ENCODE assay signal across 16 cellular contexts in the genomic region with DNA sequence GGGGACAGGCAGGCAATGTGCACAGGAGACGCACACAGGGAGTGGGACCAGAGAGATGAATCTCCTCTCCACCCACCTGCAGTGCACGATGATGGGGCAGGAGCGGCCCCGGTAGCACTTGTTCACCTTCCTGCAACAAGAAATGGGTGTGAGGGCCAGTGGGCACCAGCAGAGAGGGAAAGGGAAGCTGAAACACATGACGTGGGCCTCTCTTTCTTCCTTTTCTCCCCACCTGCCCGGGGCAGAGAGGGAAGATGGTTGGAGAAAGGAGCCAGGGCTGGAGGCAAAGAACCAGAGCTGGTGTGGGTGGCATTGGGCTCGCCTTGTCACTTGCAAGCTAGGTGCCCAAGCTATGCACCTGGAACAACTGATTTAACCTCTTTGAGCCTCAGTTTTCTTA. TPM values are rescaled to one million over a fixed set of nuclear protein-coding genes. Genes with fewer than 3 reads are reported as not detected.
DNase-seq lines count a peak whose midpoint lies in the region; ATAC-seq and TF ChIP-seq lines count a peak whose summit lies in the region.
"Had no signal": no experiment of that assay in that cellular context is flagged by ENCODE, and none has a peak within 500 bp of the region (broad histone marks: within the 10 kb centered on the region; RNA-seq: fewer than 3 reads in every experiment).

No MANE protein-coding gene starts in this region.

- H3K9me3 Mint-ChIP-seq in activated naive CD4-positive, alpha-beta T cell treated with anti-CD3 and anti-CD28 coated beads for 36 hours = no peaks in the 10 kb centered on the region
- H3K9me3 Mint-ChIP-seq in chondrocyte (ENCODE audit: low read depth) = no peaks in the 10 kb centered on the region
- H3K9me3 Mint-ChIP-seq: HFFc6 had no signal

- no peaks in the 10 kb centered on the region for H3K27me3 ChIP-seq in upper lobe of right lung
- H3K27me3 ChIP-seq: BE2C had no signal

- peak; percentile 1 for DNase-seq in activated naive CD4-positive, alpha-beta T cell treated with anti-CD3 and anti-CD28 coated beads for 36 hours
- no peak for DNase-seq in activated naive CD4-positive, alpha-beta T cell treated with anti-CD3 and anti-CD28 coated beads, Interleukin-2, amount 50 U/mL, for 16 hours
- DNase-seq in chondrocyte (ENCODE audit: low spot score) (peak; percentile 56), posterior vena cava (ENCODE audit: low spot score) (peak; percentile 72), upper lobe of right lung (peak; percentile 22), iPS-NIHi11 (ENCODE audit: low spot score) (no peak), AG20443 (ENCODE audit: low spot score) (no peak)
- DNase-seq: BE2C; CD4-positive, alpha-beta memory T cell; DMS79; GOT3; HCEC 1CT; HFFc6 had no signal

- H3K4me3 Mint-ChIP-seq in activated naive CD4-positive, alpha-beta T cell treated with anti-CD3 and anti-CD28 coated beads for 36 hours = no peak overlapping the region
- no peak overlapping the region for H3K4me3 Mint-ChIP-seq in chondrocyte (ENCODE audit: unreplicated experiment)
- H3K4me3 Mint-ChIP-seq: CD4-positive, alpha-beta memory T cell; HFFc6 had no signal

- H3K9me3 ChIP-seq in upper lobe of right lung = no peaks in the 10 kb centered on the region
- H3K9me3 ChIP-seq: BE2C had no signal

- no peak for TF ChIP-seq CTCF in chondrocyte (IDR thresholded peaks at IDR 0.05)
- no peak for TF ChIP-seq CTCF in upper lobe of right lung (IDR thresholded peaks at IDR 0.05)

- intact Hi-C loops in activated naive CD4-positive, alpha-beta T cell treated with anti-CD3 and anti-CD28 coated beads for 36 hours (cut with micrococcal nuclease) = no loop called here
- intact Hi-C loops in posterior vena cava (cut with DNase I) = no loop called here
- intact Hi-C loops in upper lobe of right lung (cut with DNase I) = loop anchor here (5.0 kb wide), 1 partner anchor 129 kb away; the partner anchor contains the start of gene NHEJ1

- H3K4me1 Mint-ChIP-seq in activated naive CD4-positive, alpha-beta T cell treated with anti-CD3 and anti-CD28 coated beads for 36 hours (ENCODE audit: low read depth) = peaks cover 14% of the 10 kb centered on the region
- peaks cover 30% of the 10 kb centered on the region for H3K4me1 Mint-ChIP-seq in chondrocyte (ENCODE audit: low read depth)

- CTCF ChIA-PET in activated naive CD4-positive, alpha-beta T cell treated with anti-CD3 and anti-CD28 coated beads for 36 hours (lab: Charles Lee) = interaction anchor here (0.7 to 7.1 kb wide), 4 partner anchors 10 to 131 kb away, joined by 4 to 196 read pairs (median 24); partner anchors contain the start of genes DNAJB2, NHEJ1 and SLC23A3

- H3K27me3 Mint-ChIP-seq in activated naive CD4-positive, alpha-beta T cell treated with anti-CD3 and anti-CD28 coated beads for 36 hours (ENCODE audit: low read depth) = no peaks in the 10 kb centered on the region
- no peaks in the 10 kb centered on the region for H3K27me3 Mint-ChIP-seq in chondrocyte (ENCODE audit: low read depth)
- H3K27me3 Mint-ChIP-seq: CD4-positive, alpha-beta memory T cell had no signal

- peaks cover 15% of the 10 kb centered on the region for H3K4me1 ChIP-seq in upper lobe of right lung

- H3K36me3 Mint-ChIP-seq in activated naive CD4-positive, alpha-beta T cell treated with anti-CD3 and anti-CD28 coated beads for 36 hours (ENCODE audit: low read depth) = peaks cover 1% of the 10 kb centered on the region
- no peaks in the 10 kb centered on the region for H3K36me3 Mint-ChIP-seq in chondrocyte (ENCODE audit: low read depth)

- no peak overlapping the region for H3K27ac ChIP-seq in upper lobe of right lung
- H3K27ac ChIP-seq: C4-2B had no signal

- H3K36me3 ChIP-seq in upper lobe of right lung = no peaks in the 10 kb centered on the region

- no peak overlapping the region for H3K27ac Mint-ChIP-seq in activated naive CD4-positive, alpha-beta T cell treated with anti-CD3 and anti-CD28 coated beads for 36 hours
- H3K27ac Mint-ChIP-seq in chondrocyte (ENCODE audit: unreplicated experiment) = no peak overlapping the region
- H3K27ac Mint-ChIP-seq: HFFc6 had no signal

- no peak for ATAC-seq in upper lobe of right lung

- no peak overlapping the region for H3K4me3 ChIP-seq in upper lobe of right lung

RNA-seq across cellular contexts. Expression of gene DNAJB2, which starts 12.2 kb away (rescaled TPM):
- total RNA-seq in activated naive CD4-positive, alpha-beta T cell treated with anti-CD3 and anti-CD28 coated beads for 36 hours = 10 to 100 TPM; 24.6 to 24.9 TPM
- 50.7 to 55.6 TPM (median 55.0 TPM) in 3 replicates for total RNA-seq in chondrocyte
- total RNA-seq in posterior vena cava = 10 to 100 TPM; 42.0 to 45.7 TPM
- total RNA-seq in upper lobe of right lung = 79.4 TPM

RNA-seq across cellular contexts. Expression of gene PTPRN, which starts 17.8 kb away (rescaled TPM):
- not detected for total RNA-seq in activated naive CD4-positive, alpha-beta T cell treated with anti-CD3 and anti-CD28 coated beads for 36 hours
- 0.67 to 0.87 TPM (median 0.80 TPM) in 3 replicates for total RNA-seq in chondrocyte
- not detected for total RNA-seq in posterior vena cava
- total RNA-seq in upper lobe of right lung = not detected
- total RNA-seq: CD4-positive, alpha-beta memory T cell had no signal

RNA-seq across cellular contexts. Expression of gene TUBA4A, which starts 37.7 kb away (rescaled TPM):
- total RNA-seq in activated naive CD4-positive, alpha-beta T cell treated with anti-CD3 and anti-CD28 coated beads for 36 hours = 100 to 1,000 TPM; 112 to 116 TPM
- total RNA-seq in chondrocyte (9.4 to 19.7 TPM (median 11.5 TPM) in 3 replicates), posterior vena cava (10 to 100 TPM; 25.6 to 25.9 TPM), upper lobe of right lung (45.4 TPM)

RNA-seq across cellular contexts. Expression of gene TUBA4B, which starts 38.4 kb away (rescaled TPM):
- not detected for total RNA-seq in activated naive CD4-positive, alpha-beta T cell treated with anti-CD3 and anti-CD28 coated beads for 36 hours
- not detected in 3 replicates for total RNA-seq in chondrocyte
- not detected for total RNA-seq in posterior vena cava
- total RNA-seq in upper lobe of right lung = not detected
- total RNA-seq: CD4-positive, alpha-beta memory T cell; G401; HFFc6 had no signal

RNA-seq across cellular contexts. Expression of gene RESP18, which starts 41.1 kb away (rescaled TPM):
- not detected for total RNA-seq in activated naive CD4-positive, alpha-beta T cell treated with anti-CD3 and anti-CD28 coated beads for 36 hours
- total RNA-seq in chondrocyte (not detected in 3 replicates), posterior vena cava (not detected), upper lobe of right lung (not detected)
- total RNA-seq: CD4-positive, alpha-beta memory T cell; G401; HFFc6; HT1080 had no signal

Comparison
In these comparisons a context has a peak if more than half of its experiments do, and no peak if none do; other contexts are left out.
1. DNase-seq: peak in activated naive CD4-positive, alpha-beta T cell treated with anti-CD3 and anti-CD28 coated beads for 36 hours (single experiment), chondrocyte (single experiment), posterior vena cava (single experiment) and upper lobe of right lung (single experiment); none in activated naive CD4-positive, alpha-beta T cell treated with anti-CD3 and anti-CD28 coated beads, Interleukin-2, amount 50 U/mL, for 16 hours (single experiment), iPS-NIHi11 (single experiment) and AG20443 (single experiment).